In genomic region chr1:159891275-159892157, GRCh38 we compare ENCODE assay signal across 8 cellular contexts. TPM values are rescaled to one million over a fixed set of nuclear protein-coding genes. Genes with fewer than 3 reads are reported as not detected.
DNase-seq lines count a peak whose midpoint lies in the region; ATAC-seq and TF ChIP-seq lines count a peak whose summit lies in the region.

No MANE protein-coding gene starts in this region.

- TF ChIP-seq CTCF in chondrocyte (IDR thresholded peaks at IDR 0.05) (peak; percentile 100), right lobe of liver (IDR thresholded peaks at IDR 0.05) (peak; percentile 97 to 100 (median 98))

- peaks cover 15% of the 10 kb centered on the region for H3K4me1 Mint-ChIP-seq in chondrocyte (ENCODE audit: low read depth)

- DNase-seq in AG08396 (ENCODE audit: low spot score) (peak; percentile 84), NCI-H510A (lab: John Stamatoyannopoulos, UW) (peak; percentile 81), chondrocyte (ENCODE audit: low spot score) (no peak), right lobe of liver (peak; percentile 85 to 89 (median 86))
- DNase-seq in activated CD4-positive, alpha-beta T cell treated with anti-CD3 and anti-CD28 coated beads for 48 hours, result peak; percentile 84
- DNase-seq in stimulated activated CD4-positive, alpha-beta T cell treated with anti-CD3 and anti-CD28 coated beads, TNF-alpha, amount 100 ng/mL, for 4 hours (ENCODE audit: low read depth in 3 of 3), result peak; percentile 34 to 55 (median 53)

- H3K4me3 Mint-ChIP-seq in chondrocyte (ENCODE audit: unreplicated experiment), result no peak overlapping the region

- H3K36me3 ChIP-seq in right lobe of liver, result no peaks in the 10 kb centered on the region

- H3K27ac ChIP-seq in right lobe of liver, result no peak overlapping the region

- H3K9me3 Mint-ChIP-seq in chondrocyte (ENCODE audit: low read depth), result no peaks in the 10 kb centered on the region

- no peak for TF ChIP-seq POLR2A in right lobe of liver (IDR thresholded peaks at IDR 0.05)

- H3K9me3 ChIP-seq in right lobe of liver, result no peaks in the 10 kb centered on the region

- H3K27me3 Mint-ChIP-seq in chondrocyte (ENCODE audit: low read depth), result no peaks in the 10 kb centered on the region

- no peak overlapping the region for H3K4me3 ChIP-seq in right lobe of liver

- intact Hi-C loops in right lobe of liver (cut with DNase I), result loop anchor here (5.0 to 10.0 kb wide), 3 partner anchors 94 to 727 kb away; no protein-coding TSS in a partner anchor

- WGBS in right lobe of liver (ENCODE audit: insufficient coverage, low coverage, low lambda C conversion rate, missing lambda C conversion rate), result 35% methylated on average over 7 of the region's 7 CpGs

- ATAC-seq in GM18873 (IDR thresholded peaks at IDR 0.05; ENCODE audit: low FRiP score, unreplicated experiment), result peak; percentile 55
- peak; percentile 73 for ATAC-seq in HG03439 (IDR thresholded peaks at IDR 0.05; ENCODE audit: unreplicated experiment)
- ATAC-seq in right lobe of liver, result peak; percentile 95 to 97 (median 96)

- H3K27me3 ChIP-seq in right lobe of liver, result no peaks in the 10 kb centered on the region

- H3K4me1 ChIP-seq in right lobe of liver, result no peaks in the 10 kb centered on the region

- H3K27ac Mint-ChIP-seq in chondrocyte (ENCODE audit: unreplicated experiment), result peak overlapping the region; percentile 64

- no peaks in the 10 kb centered on the region for H3K36me3 Mint-ChIP-seq in chondrocyte (ENCODE audit: low read depth)

RNA-seq across cellular contexts. Expression of gene CFAP45, which starts 8.4 kb away (rescaled TPM):
- total RNA-seq in chondrocyte (0.37 to 0.95 TPM (median 0.73 TPM) in 3 replicates), right lobe of liver (not detected)

RNA-seq across cellular contexts. Expression of gene VSIG8, which starts 29.1 kb away (rescaled TPM):
- total RNA-seq in chondrocyte (not detected in 3 replicates), right lobe of liver (not detected)

RNA-seq across cellular contexts. Expression of gene TAGLN2, which starts 33.8 kb away (rescaled TPM):
- total RNA-seq in chondrocyte, result 222 to 392 TPM (median 388 TPM) in 3 replicates
- 100 to 1,000 TPM in 3 of 6 experiments, 10 to 100 TPM in 3; 53.2 to 200 (median 117) TPM for total RNA-seq in right lobe of liver

RNA-seq across cellular contexts. Expression of gene IGSF9, which starts 53.9 kb away (rescaled TPM):
- total RNA-seq in chondrocyte (not detected in 3 replicates), right lobe of liver (10 to 100 TPM in 5 of 6 experiments, 1 to 10 TPM in 1; 2.2 to 53.7 (median 16.6) TPM)
